8 cellular contexts compared by ENCODE assay signal in genomic region chr12:121805800-121806555, GRCh38. TPM values are rescaled to one million over a fixed set of nuclear protein-coding genes. Genes with fewer than 3 reads are reported as not detected.
DNase-seq lines count a peak whose midpoint lies in the region; ATAC-seq and TF ChIP-seq lines count a peak whose summit lies in the region.

No MANE protein-coding gene starts in this region.

- peaks cover 12% of the 10 kb centered on the region; the same call in 1 of the 2 replicates for H3K36me3 ChIP-seq in SJCRH30
- H3K36me3 ChIP-seq in fibroblast of lung (ENCODE audit: control insufficient read depth, insufficient read depth, low read length) = peaks cover 25% of the 10 kb centered on the region

- H3K27ac ChIP-seq in SJCRH30 (no peak overlapping the region), fibroblast of lung (ENCODE audit: insufficient read depth, low read length) (peak overlapping the region; percentile 57)

- peak overlapping the region; percentile 40 for H3K9ac ChIP-seq in fibroblast of lung (ENCODE audit: insufficient read depth, low read length)

- no peak for TF ChIP-seq POLR2A in lower leg skin (IDR thresholded peaks at IDR 0.05)

- H3K9me3 ChIP-seq in SJCRH30 (replicated peaks) = no peaks in the 10 kb centered on the region
- H3K9me3 ChIP-seq in fibroblast of lung (ENCODE audit: control insufficient read depth, insufficient read depth, low read depth, low read length) = no peaks in the 10 kb centered on the region

- peaks cover 78% of the 10 kb centered on the region for H3K79me2 ChIP-seq in fibroblast of lung (ENCODE audit: control insufficient read depth, insufficient read depth, low read length)

- 4 to 7% methylated on average over 23 of the region's 23 CpGs for WGBS in lower leg skin, 2 donors

- H3K4me2 ChIP-seq in fibroblast of lung (ENCODE audit: extremely low read depth, insufficient read depth, low read length) = peak overlapping the region; percentile 100

- H3K27me3 ChIP-seq in SJCRH30 (no peaks in the 10 kb centered on the region), fibroblast of lung (ENCODE audit: control insufficient read depth, insufficient read depth, low read length) (no peaks in the 10 kb centered on the region)

- intact Hi-C loops in lower leg skin (cut with DNase I; ENCODE audit: low total_unique reads) = no loop called here

- ATAC-seq in HG03460 (IDR thresholded peaks at IDR 0.05; ENCODE audit: unreplicated experiment) = no peak

- peaks cover 11% of the 10 kb centered on the region for H3K4me1 ChIP-seq in SJCRH30
- H3K4me1 ChIP-seq in fibroblast of lung (ENCODE audit: control insufficient read depth, extremely low read depth, insufficient read depth, low read length) = peaks cover 7% of the 10 kb centered on the region

- no peak for TF ChIP-seq CTCF in fibroblast of lung (conservative IDR thresholded peaks at IDR 0.05 in 1 of 2, IDR thresholded peaks at IDR 0.05 in 1 of 2; ENCODE audit: low read depth in 1 of 2, low read length in 2 of 2)
- TF ChIP-seq CTCF in retinal pigment epithelial cell (conservative IDR thresholded peaks at IDR 0.05; ENCODE audit: low read depth, low read length) = no peak
- TF ChIP-seq CTCF in lower leg skin (IDR thresholded peaks at IDR 0.05) = no peak

- DNase-seq in NCI-H1436 (lab: John Stamatoyannopoulos, UW) = peak; percentile 33
- no peak for DNase-seq in NCI-H1436 treated with DMSO at 0.1 percent for 48 hours (lab: John Stamatoyannopoulos, UW)
- no peak for DNase-seq in SJCRH30
- DNase-seq in fibroblast of lung (ENCODE audit: low read depth in 2 of 2) = no peak
- no peak for DNase-seq in retinal pigment epithelial cell (ENCODE audit: low read depth)
- no peak for DNase-seq in NCI-H146 (lab: John Stamatoyannopoulos, UW)
- no peak for DNase-seq in lower leg skin (ENCODE audit: low spot score in 2 of 2)

- H3K4me3 ChIP-seq in SJCRH30 (peak overlapping the region; percentile 74), fibroblast of lung (replicated peaks in 1 of 4; ENCODE audit: control extremely low read depth in 1 of 4, insufficient read depth in 1 of 4, low read depth in 3 of 4, low read length in 4 of 4) (peak overlapping the region; percentile 79 to 87 (median 83)), retinal pigment epithelial cell (ENCODE audit: low read length) (peak overlapping the region; percentile 72), lower leg skin (ENCODE audit: low read depth, poor library complexity, severe bottlenecking) (no peak overlapping the region)

- no peak overlapping the region for H2AFZ ChIP-seq in fibroblast of lung (ENCODE audit: low read length)

- no peaks in the 10 kb centered on the region for H4K20me1 ChIP-seq in fibroblast of lung (ENCODE audit: control insufficient read depth, extremely low read depth, insufficient read depth, low read length)

RNA-seq across cellular contexts. Expression of gene SETD1B, which starts 2.2 kb away (rescaled TPM):
- 3.2 and 3.8 TPM in 2 replicates for total RNA-seq in SJCRH30 (2014; rRNA removed; shearing (Covaris generic))
- total RNA-seq in fibroblast of lung (2.1 and 3.5 TPM in 2 replicates), lower leg skin (10 to 100 TPM; 10.1 to 15.0 (median 11.6) TPM)
- polyA plus RNA-seq in fibroblast of lung = 1.2 and 1.7 TPM in 2 replicates
- 8.7 and 9.8 TPM in 2 replicates for polyA plus RNA-seq in fibroblast of lung (2012)
- 12.2 and 13.1 TPM in 2 replicates for polyA minus RNA-seq in fibroblast of lung (ENCODE audit: low replicate concordance)

RNA-seq across cellular contexts. Expression of gene RHOF, which starts 12.5 kb away (rescaled TPM):
- total RNA-seq in SJCRH30 (2014; rRNA removed; shearing (Covaris generic)) = 2.8 and 5.2 TPM in 2 replicates
- total RNA-seq in fibroblast of lung = 5.6 and 6.8 TPM in 2 replicates
- polyA plus RNA-seq in fibroblast of lung = 2.3 and 4.8 TPM in 2 replicates
- polyA plus RNA-seq in fibroblast of lung (2012) = 4.2 and 8.9 TPM in 2 replicates
- polyA minus RNA-seq in fibroblast of lung (ENCODE audit: low replicate concordance) = 4.7 and 8.5 TPM in 2 replicates
- 10 to 100 TPM in 2 of 4 donors, 1 to 10 TPM in 2; 5.4 to 24.1 (median 9.9) TPM for total RNA-seq in lower leg skin

RNA-seq across cellular contexts. Expression of gene HPD, which starts 52.7 kb away (rescaled TPM):
- not detected in 2 replicates for total RNA-seq in SJCRH30 (2014; rRNA removed; shearing (Covaris generic))
- 0.17 and 0.26 TPM in 2 replicates for total RNA-seq in fibroblast of lung
- polyA plus RNA-seq in fibroblast of lung = 0.36 and 0.55 TPM in 2 replicates
- polyA plus RNA-seq in fibroblast of lung (2012) = 0.29 and 0.47 TPM in 2 replicates
- 2.6 and 3.3 TPM in 2 replicates for polyA minus RNA-seq in fibroblast of lung (ENCODE audit: low replicate concordance)
- total RNA-seq in lower leg skin = not detected
